Comparison of ENCODE assay signal across 10 cellular contexts in genomic region chr6:2768696-2769095, GRCh38. TPM values are rescaled to one million over a fixed set of nuclear protein-coding genes. Genes with fewer than 3 reads are reported as not detected.
A peak's percentile ranks its signal among the peaks of the same experiment; 100 is the strongest.
DNase-seq lines count a peak whose midpoint lies in the region; ATAC-seq, FAIRE-seq and TF ChIP-seq lines count a peak whose summit lies in the region.
"Had no signal": no experiment of that assay in that cellular context is flagged by ENCODE, and none has a peak within 500 bp of the region (broad histone marks: within the 10 kb centered on the region; RNA-seq: fewer than 3 reads in every experiment).

No MANE protein-coding gene starts in this region.

- CTCF ChIA-PET in Calu3 (lab: Charles Lee): interaction anchor here (1.2 kb wide), 1 partner anchor 164 kb away, joined by 3 read pairs; no protein-coding TSS in a partner anchor

- H3K79me2 ChIP-seq in neural cell (replicated peaks; ENCODE audit: insufficient read depth, low read length): peaks cover 74% of the 10 kb centered on the region

- H3K27me3 ChIP-seq in MG63 (no peaks in the 10 kb centered on the region), neural cell (ENCODE audit: insufficient read depth, low read depth, low read length) (no peaks in the 10 kb centered on the region)
- H3K27me3 ChIP-seq: stomach had no signal

- H3K9me3 ChIP-seq in MG63 (no peaks in the 10 kb centered on the region), neural cell (ENCODE audit: low read length) (no peaks in the 10 kb centered on the region)
- H3K9me3 ChIP-seq: stomach had no signal

- H3F3A ChIP-seq in neural cell (ENCODE audit: insufficient read depth, low read length, poor library complexity, severe bottlenecking): peaks cover 10% of the 10 kb centered on the region

- H3K4me3 Mint-ChIP-seq in Calu3 (ENCODE audit: low read depth, unreplicated experiment): peak overlapping the region; percentile 74

- H3K4me1 Mint-ChIP-seq in Calu3 (ENCODE audit: low read depth, unreplicated experiment): peaks cover 9% of the 10 kb centered on the region

- FAIRE-seq in HTR-8/SVneo (lab: Jason Lieb, UNC): no peak

- TF ChIP-seq RAD21 in neural cell (conservative IDR thresholded peaks at IDR 0.05): no peak

- no peaks in the 10 kb centered on the region for H3K9me2 ChIP-seq in neural cell (ENCODE audit: insufficient read depth, low read length)

- no peak overlapping the region for H3K9ac ChIP-seq in neural cell (ENCODE audit: low read length)

- ATAC-seq in GM21360 (IDR thresholded peaks at IDR 0.05; ENCODE audit: unreplicated experiment): no peak

- H4K20me1 ChIP-seq in neural cell (ENCODE audit: insufficient read depth): peaks cover 4% of the 10 kb centered on the region

- H3K4me2 ChIP-seq in neural cell (ENCODE audit: low read length): peak overlapping the region; percentile 99

- no TSS peak for BruUV-seq in Calu3 (replicated peaks; lab: Mats Ljungman, UMichigan)

- H3K27ac Mint-ChIP-seq in Calu3 (ENCODE audit: unreplicated experiment): peak overlapping the region; percentile 47

- no peak for TF ChIP-seq EP300 in neural cell (conservative IDR thresholded peaks at IDR 0.05; ENCODE audit: poor library complexity, severe bottlenecking)

- TF ChIP-seq CTCF in Calu3 (IDR thresholded peaks at IDR 0.05; ENCODE audit: unreplicated experiment) (no peak), neural cell (IDR thresholded peaks at IDR 0.05; ENCODE audit: poor library complexity, severe bottlenecking) (no peak)

- H3K4me3 ChIP-seq in MG63 (peak overlapping the region; percentile 20), neural cell (ENCODE audit: low read length) (peak overlapping the region; percentile 79)

- peaks cover 44% of the 10 kb centered on the region for H3K36me3 Mint-ChIP-seq in Calu3 (ENCODE audit: insufficient read depth, unreplicated experiment)

- no peaks in the 10 kb centered on the region for H3K27me3 Mint-ChIP-seq in Calu3 (ENCODE audit: unreplicated experiment)

- H3K9me3 Mint-ChIP-seq in Calu3 (ENCODE audit: low read depth, unreplicated experiment): no peaks in the 10 kb centered on the region

- H3K36me3 ChIP-seq in MG63 (peaks cover 19% of the 10 kb centered on the region), neural cell (ENCODE audit: insufficient read depth, low read length) (no peaks in the 10 kb centered on the region)

- no peak overlapping the region for H2AFZ ChIP-seq in neural cell (ENCODE audit: low read depth, low read length)

- intact Hi-C loops in Calu3 (cut with micrococcal nuclease; ENCODE audit: unreplicated experiment): no loop called here

- H3K27ac ChIP-seq in neural cell (ENCODE audit: low read length): no peak overlapping the region

- no peak for DNase-seq in Calu3
- no peak for DNase-seq in MG63
- peak; percentile 22 for DNase-seq in cerebellar cortex (ENCODE audit: low spot score)
- no peak for DNase-seq in NCI-H2107 (lab: John Stamatoyannopoulos, UW)
- no peak for DNase-seq in NCI-H774 (lab: John Stamatoyannopoulos, UW)
- DNase-seq in HTR-8/SVneo (ENCODE audit: insufficient read length, low spot score): no peak
- DNase-seq: hypothalamus, stomach had no signal

TF ChIP-seq in neural cell, 6 proteins besides CTCF, POLR2A, EP300 and RAD21:
- TF ChIP-seq EZH2 (IDR thresholded peaks at IDR 0.05; ENCODE audit: borderline replicate concordance, insufficient read depth, low read length, poor library complexity, severe bottlenecking) (no peak), REST (IDR thresholded peaks at IDR 0.05; ENCODE audit: borderline replicate concordance) (no peak), POLR2AphosphoS5 (IDR thresholded peaks at IDR 0.05) (no peak), TAF1 (IDR thresholded peaks at IDR 0.05; ENCODE audit: low read depth) (no peak), SMC3 (conservative IDR thresholded peaks at IDR 0.05; ENCODE audit: poor library complexity) (no peak), MXI1 (conservative IDR thresholded peaks at IDR 0.05; ENCODE audit: poor library complexity, severe bottlenecking) (no peak)

RNA-seq across cellular contexts. Expression of gene WRNIP1, which starts 3.5 kb away (rescaled TPM):
- total RNA-seq in Calu3 (2022): 36.9 and 41.4 TPM in 2 replicates
- total RNA-seq in MG63 (2014; rRNA removed; shearing (Covaris generic); ENCODE audit: low replicate concordance): 41.7 and 53.3 TPM in 2 replicates
- 93.7 and 106 TPM in 2 replicates for polyA plus RNA-seq in neural cell
- 84.0 and 93.7 TPM in 2 replicates for polyA minus RNA-seq in neural cell

RNA-seq across cellular contexts. Expression of gene MYLK4, which starts 18.0 kb away (rescaled TPM):
- 0.73 TPM in 2 replicates for total RNA-seq in Calu3 (2022)
- total RNA-seq in MG63 (2014; rRNA removed; shearing (Covaris generic); ENCODE audit: low replicate concordance): not detected in 2 replicates
- polyA plus RNA-seq in neural cell: 1.2 and 1.3 TPM in 2 replicates
- 1.4 and 1.5 TPM in 2 replicates for polyA minus RNA-seq in neural cell
